In the genomic region with DNA sequence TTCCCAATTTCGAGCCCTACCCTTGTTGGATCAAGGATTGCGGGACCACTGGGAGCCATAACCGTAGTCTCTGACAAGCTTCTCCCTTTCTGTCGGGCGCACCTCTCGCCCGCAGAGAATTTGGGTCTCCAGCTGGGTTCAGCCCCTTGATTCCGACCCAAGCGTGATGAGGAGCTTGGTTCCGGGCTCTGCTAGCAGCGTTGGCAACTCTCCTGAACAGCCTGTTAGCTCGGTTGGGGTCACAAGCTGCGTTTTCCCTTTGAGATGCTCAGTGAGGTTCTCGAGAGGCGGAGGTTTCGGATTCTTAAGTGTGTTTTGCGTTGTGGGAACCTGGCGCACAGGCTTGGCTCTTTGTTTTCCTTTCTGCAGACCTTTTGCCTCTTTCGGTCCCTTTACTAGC, we compare ENCODE assay signal across 8 cellular contexts.
DNase-seq lines count a peak whose midpoint lies in the region; ATAC-seq lines count a peak whose summit lies in the region.

No MANE protein-coding gene starts in this region.

- peak overlapping the region; percentile 79 for H3K27ac ChIP-seq in KOPT-K1 (ENCODE audit: low read depth, low read length, poor library complexity, severe bottlenecking)
- no peak overlapping the region for H3K27ac ChIP-seq in iPS-18a (ENCODE audit: low read length)

- peaks cover 26% of the 10 kb centered on the region for H3K4me1 ChIP-seq in adipocyte (ENCODE audit: control insufficient read depth, insufficient read depth, low read length)
- H3K4me1 ChIP-seq in iPS-18a (ENCODE audit: control insufficient read depth, low read depth, low read length): peaks cover 4% of the 10 kb centered on the region

- ATAC-seq in stimulated activated memory B cell treated with anti-CD40 and anti-IgM and Interleukin-4, amounts not matched to agents 10 μg/mL and 1 μg/mL and 100 μg/mL, for 72 hours: no peak
- no peak for ATAC-seq in GM21390 (IDR thresholded peaks at IDR 0.05; ENCODE audit: unreplicated experiment)

- no peaks in the 10 kb centered on the region for H3K9me3 Mint-ChIP-seq in stimulated activated memory B cell treated with anti-CD40 and anti-IgM and Interleukin-4, amounts not matched to agents 10 μg/mL and 1 μg/mL and 100 μg/mL, for 72 hours

- H3K4me3 Mint-ChIP-seq in stimulated activated memory B cell treated with anti-CD40 and anti-IgM and Interleukin-4, amounts not matched to agents 10 μg/mL and 1 μg/mL and 100 μg/mL, for 72 hours: peak overlapping the region; percentile 95

- H3K36me3 ChIP-seq in KOPT-K1 (ENCODE audit: insufficient read depth, low read length) (peaks cover 39% of the 10 kb centered on the region), adipocyte (ENCODE audit: control insufficient read depth, insufficient read depth, low read length, severe bottlenecking) (peaks cover 33% of the 10 kb centered on the region), iPS-18a (ENCODE audit: control insufficient read depth, low read depth, low read length) (peaks cover 31% of the 10 kb centered on the region)

- peaks cover 60% of the 10 kb centered on the region for H3K4me1 Mint-ChIP-seq in stimulated activated memory B cell treated with anti-CD40 and anti-IgM and Interleukin-4, amounts not matched to agents 10 μg/mL and 1 μg/mL and 100 μg/mL, for 72 hours

- no peaks in the 10 kb centered on the region for H3K27me3 Mint-ChIP-seq in stimulated activated memory B cell treated with anti-CD40 and anti-IgM and Interleukin-4, amounts not matched to agents 10 μg/mL and 1 μg/mL and 100 μg/mL, for 72 hours

- H3K9me3 ChIP-seq in KOPT-K1 (ENCODE audit: insufficient read depth, low read length, poor library complexity, severe bottlenecking) (no peaks in the 10 kb centered on the region), adipocyte (ENCODE audit: control insufficient read depth, low read length) (no peaks in the 10 kb centered on the region), iPS-18a (ENCODE audit: control insufficient read depth, low read depth, low read length) (no peaks in the 10 kb centered on the region)

- H3K4me3 ChIP-seq in adipocyte (ENCODE audit: low read length): peak overlapping the region; percentile 86
- peak overlapping the region; percentile 73 for H3K4me3 ChIP-seq in iPS-18a (ENCODE audit: low read length)

- H3K27me3 ChIP-seq in adipocyte (replicated peaks; ENCODE audit: control insufficient read depth, insufficient read depth, low read length): no peaks in the 10 kb centered on the region
- H3K27me3 ChIP-seq in iPS-18a (ENCODE audit: control insufficient read depth, insufficient read depth, low read length): no peaks in the 10 kb centered on the region

- DNase-seq in EH (ENCODE audit: low read depth) (peak; percentile 30), adipocyte (ENCODE audit: low read depth) (peak; percentile 61), activated gamma-delta T cell (lab: John Stamatoyannopoulos, UW) (no peak), DMS153 (lab: John Stamatoyannopoulos, UW) (no peak)

- peak overlapping the region; percentile 96 for H3K9ac ChIP-seq in adipocyte (ENCODE audit: low read length)
- H3K9ac ChIP-seq in iPS-18a (ENCODE audit: low read length): peak overlapping the region; percentile 84

- peak overlapping the region; percentile 96 for H3K27ac Mint-ChIP-seq in stimulated activated memory B cell treated with anti-CD40 and anti-IgM and Interleukin-4, amounts not matched to agents 10 μg/mL and 1 μg/mL and 100 μg/mL, for 72 hours

- H3K36me3 Mint-ChIP-seq in stimulated activated memory B cell treated with anti-CD40 and anti-IgM and Interleukin-4, amounts not matched to agents 10 μg/mL and 1 μg/mL and 100 μg/mL, for 72 hours: peaks cover 34% of the 10 kb centered on the region

Comparison
In these comparisons a context has a peak if more than half of its experiments do, and no peak if none do; other contexts are left out.
1. DNase-seq: peak in EH (single experiment) and adipocyte (single experiment); none in activated gamma-delta T cell (single experiment) and DMS153 (single experiment).